ENCODE assay signal across 28 cellular contexts in the genomic region with DNA sequence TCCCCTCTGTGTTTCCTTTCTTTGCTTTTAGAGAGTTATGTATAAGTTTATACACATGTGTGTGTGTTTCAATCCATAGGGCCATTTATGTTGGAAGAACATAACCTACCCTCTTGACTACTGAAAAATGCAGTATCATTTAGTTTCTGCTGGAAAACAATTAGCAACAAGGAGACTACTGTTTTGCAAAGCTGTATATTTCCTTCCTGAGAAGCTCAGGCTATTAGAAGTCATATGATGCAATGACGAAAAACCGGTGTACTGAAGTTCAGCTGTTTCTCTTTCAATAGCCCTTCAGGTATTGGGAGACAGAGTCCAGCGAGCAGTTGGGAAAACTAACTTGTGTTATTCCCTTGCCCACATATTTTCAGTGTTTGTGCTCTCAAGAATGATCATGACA.
"Had no signal": no experiment of that assay in that cellular context is flagged by ENCODE, and none has a peak within 500 bp of the region (broad histone marks: within the 10 kb centered on the region; RNA-seq: fewer than 3 reads in every experiment).

No MANE protein-coding gene starts in this region.

- ATAC-seq: activated CD4-positive, alpha-beta T cell treated with anti-CD3 and anti-CD28 coated beads for 36 hours; activated CD8-positive, alpha-beta memory T cell treated with anti-CD3 and anti-CD28 coated beads, Interleukin-2, amount 10 ng/mL, durations not matched to agents 7 days and 5 days; activated CD8-positive, alpha-beta T cell treated with anti-CD3 and anti-CD28 coated beads, Interleukin-2, amount 10 ng/mL, durations not matched to agents 7 days and 5 days; activated naive CD8-positive, alpha-beta T cell treated with anti-CD3 and anti-CD28 coated beads, Interleukin-2, amount 50 U/mL, for 24 hours; body of pancreas; effector memory CD8-positive, alpha-beta T cell; heart left ventricle had no signal

- H3K36me3 ChIP-seq: adrenal gland, esophagus squamous epithelium, heart left ventricle had no signal

- H3K27ac ChIP-seq: adrenal gland, body of pancreas, epithelial cell of prostate, esophagus squamous epithelium, heart left ventricle had no signal

- H3K4me3 ChIP-seq: adrenal gland, body of pancreas, esophagus squamous epithelium, heart left ventricle had no signal

- DNase-seq: activated CD4-positive, alpha-beta memory T cell treated with anti-CD3 and anti-CD28 coated beads for 36 hours; activated CD4-positive, alpha-beta T cell treated with anti-CD3 and anti-CD28 coated beads for 36 hours; activated CD4-positive, alpha-beta T cell treated with anti-CD3 and anti-CD28 coated beads, Interleukin-2, amount 10 ng/mL, durations not matched to agents 24 days and 14 days; activated CD4-positive, CD25-positive, alpha-beta regulatory T cell; activated CD4-positive, CD25-positive, alpha-beta regulatory T cell treated with anti-CD3 and anti-CD28 coated beads, Interleukin-2, amount 50 U/mL, for 72 hours; activated CD8-positive, alpha-beta memory T cell treated with anti-CD3 and anti-CD28 coated beads, Interleukin-2, amount 10 ng/mL, durations not matched to agents 7 days and 5 days; activated CD8-positive, alpha-beta memory T cell treated with anti-CD3 and anti-CD28 coated beads, Interleukin-2, amount 50 U/mL, for 4 hours; activated CD8-positive, alpha-beta T cell treated with anti-CD3 and anti-CD28 coated beads, Interleukin-2, amount 10 ng/mL, durations not matched to agents 7 days and 5 days; activated effector memory CD4-positive, alpha-beta T cell treated with anti-CD3 and anti-CD28 coated beads, Interleukin-2, amount 50 U/mL, for 16 hours; activated naive CD4-positive, alpha-beta T cell treated with anti-CD3 and anti-CD28 coated beads for 36 hours; activated naive CD8-positive, alpha-beta T cell treated with anti-CD3 and anti-CD28 coated beads for 36 hours; activated naive CD8-positive, alpha-beta T cell treated with anti-CD3 and anti-CD28 coated beads, Interleukin-2, amount 50 U/mL, for 24 hours; activated T-cell treated with anti-CD3 and anti-CD28 coated beads, Interleukin-2, amount 50 U/mL, for 1 hour; activated T-cell treated with anti-CD3 and anti-CD28 coated beads, Interleukin-2, amount 50 U/mL, for 48 hours; adrenal gland; amygdala; aorta; body of pancreas; caudate nucleus; cortex of kidney; dermis blood vessel endothelial cell; effector CD4-positive, alpha-beta T cell; effector memory CD8-positive, alpha-beta T cell; esophagus squamous epithelium; glutamatergic neuron; heart left ventricle; T-helper 2 cell had no signal

- H3K9me3 ChIP-seq: adrenal gland, body of pancreas, esophagus squamous epithelium, heart left ventricle had no signal

- H3K27me3 ChIP-seq: adrenal gland, body of pancreas, esophagus squamous epithelium, heart left ventricle had no signal

- H3K4me1 ChIP-seq: adrenal gland, body of pancreas, esophagus squamous epithelium had no signal
